In the genomic region with DNA sequence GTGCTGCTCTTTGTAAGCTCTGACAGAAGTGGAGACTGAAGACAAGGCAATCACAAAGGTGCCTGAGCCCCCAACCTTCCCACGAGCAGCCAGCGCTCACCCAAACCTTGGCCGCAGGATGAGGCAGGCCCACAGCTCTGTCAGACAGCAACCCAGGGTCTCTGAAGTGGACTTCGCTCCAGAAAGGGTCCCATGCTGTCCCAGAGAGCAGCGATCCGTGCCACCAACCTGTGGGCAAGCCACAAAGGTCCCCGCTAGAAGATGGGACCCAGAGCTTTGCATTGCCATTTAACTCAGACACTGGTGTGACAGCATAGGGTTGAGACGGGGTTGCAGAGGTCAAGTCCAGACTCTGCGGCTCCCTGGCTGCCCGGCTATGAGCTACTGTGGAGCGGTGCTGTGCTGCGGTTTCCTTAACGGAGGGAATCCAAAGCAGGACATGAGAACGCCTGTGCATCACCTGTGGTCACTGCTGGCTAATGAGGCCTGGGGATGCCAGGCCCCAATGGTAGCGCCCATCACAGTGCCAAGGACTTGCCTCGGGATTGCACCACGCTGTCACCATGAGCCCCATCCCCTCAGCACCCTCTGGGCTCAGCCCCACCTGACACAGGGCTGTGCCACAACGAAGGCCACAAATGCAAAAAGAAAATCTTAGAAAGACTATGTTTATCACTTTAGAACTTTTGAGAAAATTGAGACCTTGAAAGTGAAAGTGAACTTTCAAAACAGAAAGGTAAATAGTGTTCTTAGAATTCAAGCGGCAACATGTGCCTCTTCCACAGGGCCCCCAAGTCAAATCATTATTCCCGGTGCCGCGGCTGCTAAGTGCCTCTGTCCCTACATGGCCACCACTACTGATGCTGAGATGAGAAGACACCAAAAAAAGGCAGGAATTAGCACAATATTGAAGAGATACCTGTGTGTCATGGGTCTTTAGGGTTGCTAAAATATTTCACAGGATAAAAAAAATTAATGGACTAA, we compare ENCODE assay signal across 12 cellular contexts.
DNase-seq lines count a peak whose midpoint lies in the region; ATAC-seq and TF ChIP-seq lines count a peak whose summit lies in the region.
"Had no signal": no experiment of that assay in that cellular context is flagged by ENCODE, and none has a peak within 500 bp of the region (broad histone marks: within the 10 kb centered on the region; RNA-seq: fewer than 3 reads in every experiment).

No MANE protein-coding gene starts in this region.

- TF ChIP-seq POLR2A in esophagus squamous epithelium (IDR thresholded peaks at IDR 0.05) (no peak), ovary (IDR thresholded peaks at IDR 0.05) (no peak)

- H3K27ac Mint-ChIP-seq in CD4-positive, alpha-beta memory T cell, result peak overlapping the region; percentile 92 to 98 (median 95)
- H3K27ac Mint-ChIP-seq in T-cell (peak overlapping the region; percentile 93 to 95), H9 (peak overlapping the region in 1 of 3 experiments; percentile 72; a peak in 2 of 7 replicates)

- TF ChIP-seq CTCF in esophagus squamous epithelium (IDR thresholded peaks at IDR 0.05) (no peak), ovary (IDR thresholded peaks at IDR 0.05) (no peak), H9 (conservative IDR thresholded peaks at IDR 0.05) (no peak)

- H2BK12ac ChIP-seq in H9 (ENCODE audit: insufficient read length, low read depth, low read length), result no peak overlapping the region

- H2BK20ac ChIP-seq in H9 (ENCODE audit: low read depth, low read length, poor library complexity, severe bottlenecking), result no peak overlapping the region

- H2BK120ac ChIP-seq in H9 (ENCODE audit: low read depth, low read length, poor library complexity, severe bottlenecking), result no peak overlapping the region

- H3K9ac ChIP-seq in H9 (ENCODE audit: extremely low read depth, insufficient read length, low read length), result no peak overlapping the region

- no peak overlapping the region for H2BK5ac ChIP-seq in H9 (ENCODE audit: insufficient read length, low read length)

- H3K14ac ChIP-seq in H9 (ENCODE audit: insufficient read depth, low read length), result no peak overlapping the region

- no peak overlapping the region for H3K56ac ChIP-seq in H9 (ENCODE audit: insufficient read length, low read depth, low read length)

- CTCF ChIA-PET in CD4-positive, alpha-beta memory T cell (lab: Charles Lee; ENCODE audit: partially characterized antibody), result interaction anchor here (0.8 to 13.5 kb wide), 6 partner anchors 9 to 153 kb away, joined by 3 to 196 read pairs (median 4); no protein-coding TSS in a partner anchor
- CTCF ChIA-PET in T-cell (lab: Charles Lee), result interaction anchor here in 1 of 2 donors (1.0 to 1.3 kb wide), 2 partner anchors 30 to 84 kb away, joined by 4 to 5 read pairs; no protein-coding TSS in a partner anchor

- 35 to 66% methylated on average over 4 to 10 of the region's 22 CpGs for WGBS in esophagus squamous epithelium, 2 donors
- WGBS in ovary, 3 donors, result 75 to 86% (median 79%) methylated on average over 21 to 22 of the region's 22 CpGs
- no CpG with 5 or more reads among the region's 22 CpGs for WGBS in H9 (ENCODE audit: extremely low coverage, insufficient read length, low lambda C conversion rate)

- peaks cover 66% of the 10 kb centered on the region for H3K4me1 ChIP-seq in CD4-positive, alpha-beta memory T cell (ENCODE audit: insufficient read depth, low read length)
- peaks cover 5 to 94% (median 31%) of the 10 kb centered on the region in 3 donors for H3K4me1 ChIP-seq in esophagus squamous epithelium
- peaks cover 26% of the 10 kb centered on the region for H3K4me1 ChIP-seq in ovary (ENCODE audit: insufficient read depth)
- H3K4me1 ChIP-seq in H9 (ENCODE audit: insufficient read depth, low read length), result peaks cover 8% of the 10 kb centered on the region; the same call in 1 of the 2 replicates

- H3K79me1 ChIP-seq in H9 (ENCODE audit: insufficient read depth, low read depth, low read length, poor library complexity, severe bottlenecking), result no peaks in the 10 kb centered on the region

- peak in 1 of 4 experiments; percentile 4 for ATAC-seq in T-cell (replicated peaks in 1 of 4)
- ATAC-seq: K562 had no signal

- peak overlapping the region; percentile 64 for H3K27ac ChIP-seq in CD4-positive, alpha-beta memory T cell (ENCODE audit: low read depth, low read length)
- peak overlapping the region in 3 of 4 donors; percentile 25 to 86 (median 39) for H3K27ac ChIP-seq in esophagus squamous epithelium
- no peak overlapping the region for H3K27ac ChIP-seq in ovary
- no peak overlapping the region for H3K27ac ChIP-seq in H9 (ENCODE audit: insufficient read length, low read depth, low read length)

- H3K9me3 ChIP-seq in CD4-positive, alpha-beta memory T cell (ENCODE audit: control insufficient read depth in 1 of 2, low read length in 2 of 2), result no peaks in the 10 kb centered on the region
- H3K9me3 ChIP-seq in esophagus squamous epithelium, result no peaks in the 10 kb centered on the region
- H3K9me3 ChIP-seq in ovary, result no peaks in the 10 kb centered on the region
- no peaks in the 10 kb centered on the region for H3K9me3 ChIP-seq in H9 (ENCODE audit: control insufficient read depth, low read depth, low read length)
- H3K9me3 ChIP-seq: upper lobe of left lung had no signal

- peak overlapping the region; percentile 86 to 92 (median 90) for H3K4me3 Mint-ChIP-seq in CD4-positive, alpha-beta memory T cell
- H3K4me3 Mint-ChIP-seq in T-cell, result peak overlapping the region; percentile 73 to 86 (median 79)
- H3K4me3 Mint-ChIP-seq in H9, result no peak overlapping the region

- no peaks in the 10 kb centered on the region for H3K27me3 Mint-ChIP-seq in CD4-positive, alpha-beta memory T cell
- H3K27me3 Mint-ChIP-seq in T-cell (no peaks in the 10 kb centered on the region), H9 (ENCODE audit: low read depth) (no peaks in the 10 kb centered on the region)

- H3K36me3 Mint-ChIP-seq in CD4-positive, alpha-beta memory T cell, result peaks cover 0 to 8% of the 10 kb centered on the region in 2 donors
- H3K36me3 Mint-ChIP-seq in T-cell (peaks cover 3% of the 10 kb centered on the region), H9 (ENCODE audit: insufficient read depth in 1 of 3, low read depth in 3 of 3) (0 out of 7 replicates have a peak, but pooled peaks cover 0 to 2% (median 0%) of the 10 kb centered on the region in 3 experiments)

- peaks cover 0 to 2% (median 0%) of the 10 kb centered on the region in 8 donors for H3K9me3 Mint-ChIP-seq in CD4-positive, alpha-beta memory T cell
- H3K9me3 Mint-ChIP-seq in T-cell (no peaks in the 10 kb centered on the region), H9 (no peaks in the 10 kb centered on the region; a peak in 1 of 5 replicates)
- H3K9me3 Mint-ChIP-seq: neural crest cell had no signal

- H3K4ac ChIP-seq in H9 (ENCODE audit: low read depth, low read length), result no peak overlapping the region

- H4K91ac ChIP-seq in H9 (ENCODE audit: insufficient read length, low read depth, low read length), result no peak overlapping the region

- no peak overlapping the region for H3T11ph ChIP-seq in H9 (ENCODE audit: low read length)

- peaks cover 38 to 78% (median 60%) of the 10 kb centered on the region in 4 donors for H3K4me1 Mint-ChIP-seq in CD4-positive, alpha-beta memory T cell
- H3K4me1 Mint-ChIP-seq in T-cell (peaks cover 68 to 85% (median 79%) of the 10 kb centered on the region in 3 donors), H9 (peaks cover 63 to 66% of the 10 kb centered on the region in 2 experiments)

- no peak for TF ChIP-seq EP300 in ovary (IDR thresholded peaks at IDR 0.05)

- H3K27me3 ChIP-seq in CD4-positive, alpha-beta memory T cell (ENCODE audit: insufficient read depth, low read length), result no peaks in the 10 kb centered on the region
- H3K27me3 ChIP-seq in esophagus squamous epithelium (no peaks in the 10 kb centered on the region), ovary (no peaks in the 10 kb centered on the region), H9 (ENCODE audit: insufficient read depth, low read length) (no peaks in the 10 kb centered on the region)
- H3K27me3 ChIP-seq: upper lobe of left lung had no signal

- H3K79me2 ChIP-seq in H9 (ENCODE audit: insufficient read depth, low read length), result peaks cover 3% of the 10 kb centered on the region; the same call in 1 of the 2 replicates

- H4K5ac ChIP-seq in H9 (ENCODE audit: insufficient read length, low read depth, low read length), result no peak overlapping the region

- H3K18ac ChIP-seq in H9 (ENCODE audit: insufficient read length, low read depth, low read length), result no peak overlapping the region

- H2BK15ac ChIP-seq in H9 (ENCODE audit: low read depth, low read length), result no peak overlapping the region

- no peak overlapping the region for H4K8ac ChIP-seq in H9 (replicated peaks; ENCODE audit: insufficient read length, low read depth, low read length)

- H3K36me3 ChIP-seq in CD4-positive, alpha-beta memory T cell (ENCODE audit: insufficient read depth, low read length), result no peaks in the 10 kb centered on the region
- H3K36me3 ChIP-seq in esophagus squamous epithelium (no peaks in the 10 kb centered on the region), ovary (no peaks in the 10 kb centered on the region)
- H3K36me3 ChIP-seq: upper lobe of left lung had no signal

- H3K23me2 ChIP-seq in H9 (ENCODE audit: insufficient read length, low read depth, low read length, poor library complexity, severe bottlenecking), result no peaks in the 10 kb centered on the region

- no peaks in the 10 kb centered on the region for H4K20me1 ChIP-seq in H9 (ENCODE audit: control insufficient read depth, insufficient read depth, insufficient read length)

- DNase-seq in CD4-positive, alpha-beta memory T cell, result peak in 1 of 5 donors; percentile 29
- DNase-seq in T-cell, result no peak
- no peak for DNase-seq in esophagus squamous epithelium (lab: John Stamatoyannopoulos, UW)
- DNase-seq in ovary, result peak in 3 of 5 donors; percentile 18 to 38 (median 29)
- no peak for DNase-seq in islet precursor cell
- no peak for DNase-seq in KG1 (lab: John Stamatoyannopoulos, UW)
- DNase-seq in H9, result no peak
- DNase-seq in stimulated activated naive CD4-positive, alpha-beta T cell treated with Interleukin-2 at 50 U/mL for 16 hours (lab: John Stamatoyannopoulos, UW), result no peak
- DNase-seq: NCI-H2227 treated with DMSO at 0.1 percent for 48 hours had no signal

- intact Hi-C loops in CD4-positive, alpha-beta memory T cell (cut with micrococcal nuclease), result loop anchor here (1.0 to 10.0 kb wide), 9 partner anchors 8 to 585 kb away; a partner anchor contains a TSS
- intact Hi-C loops in esophagus squamous epithelium (cut with DNase I), result no loop called here
- intact Hi-C loops in ovary (cut with DNase I), result no loop called here

- no peak overlapping the region for H2AFZ ChIP-seq in H9 (ENCODE audit: low read length)

- H2AK5ac ChIP-seq in H9 (ENCODE audit: insufficient read length, low read length), result no peak overlapping the region

- no peak overlapping the region for H3K23ac ChIP-seq in H9 (ENCODE audit: insufficient read length, low read depth, low read length)

- H3K4me3 ChIP-seq in CD4-positive, alpha-beta memory T cell (ENCODE audit: low read length in 2 of 2), result peak overlapping the region; percentile 56 to 58
- H3K4me3 ChIP-seq in esophagus squamous epithelium, result peak overlapping the region in 1 of 4 donors; percentile 21
- no peak overlapping the region for H3K4me3 ChIP-seq in ovary
- H3K4me3 ChIP-seq: K562, upper lobe of left lung had no signal

- POLR2A ChIA-PET in CD4-positive, alpha-beta memory T cell (lab: Charles Lee; ENCODE audit: partially characterized antibody), result interaction anchor here (0.5 to 9.3 kb wide), 16 partner anchors 8 to 104 kb away, joined by 3 to 109 read pairs (median 6); a partner anchor contains a TSS
- POLR2A ChIA-PET in T-cell (lab: Charles Lee), result interaction anchor here in 1 of 2 donors (0.6 kb wide), 1 partner anchor 92 kb away, joined by 3 read pairs; no protein-coding TSS in a partner anchor

- H3K4me2 ChIP-seq in H9 (ENCODE audit: insufficient read depth, insufficient read length, low read length), result no peak overlapping the region

Comparison
In these comparisons a context has a peak if more than half of its experiments do, and no peak if none do; other contexts are left out.
1. DNase-seq: peak in ovary (3 of 5); none in T-cell (0 of 34), esophagus squamous epithelium (single experiment), islet precursor cell (single experiment), KG1 (single experiment), H9 (single experiment) and stimulated activated naive CD4-positive, alpha-beta T cell treated with Interleukin-2 at 50 U/mL for 16 hours (single experiment).
2. H3K27ac ChIP-seq: peak in CD4-positive, alpha-beta memory T cell (single experiment) and esophagus squamous epithelium (3 of 4); none in ovary (0 of 2) and H9 (single experiment).
3. H3K4me3 Mint-ChIP-seq: peak in CD4-positive, alpha-beta memory T cell (8 of 8) and T-cell (3 of 3); none in H9 (0 of 2).